8 cellular contexts compared by ENCODE assay signal in genomic region chr2:64454316-64455030, GRCh38. TPM values are rescaled to one million over a fixed set of nuclear protein-coding genes. Genes with fewer than 3 reads are reported as not detected.
DNase-seq lines count a peak whose midpoint lies in the region; ATAC-seq and TF ChIP-seq lines count a peak whose summit lies in the region.

No MANE protein-coding gene starts in this region.

- no peaks in the 10 kb centered on the region for H3K9me3 Mint-ChIP-seq in activated naive CD4-positive, alpha-beta T cell treated with anti-CD3 and anti-CD28 coated beads, Interleukin-2, amount 10 ng/mL, durations not matched to agents 7 days and 5 days

- H3K4me3 Mint-ChIP-seq in activated naive CD4-positive, alpha-beta T cell treated with anti-CD3 and anti-CD28 coated beads, Interleukin-2, amount 10 ng/mL, durations not matched to agents 7 days and 5 days: peak overlapping the region; percentile 72

- no peak for TF ChIP-seq CTCF in AG10803 (conservative IDR thresholded peaks at IDR 0.05; ENCODE audit: low read length)
- no peak for TF ChIP-seq CTCF in neutrophil (IDR thresholded peaks at IDR 0.05)
- no peak for TF ChIP-seq CTCF in tibial nerve (IDR thresholded peaks at IDR 0.05)

- CTCF ChIA-PET in activated naive CD4-positive, alpha-beta T cell treated with anti-CD3 and anti-CD28 coated beads, Interleukin-2, amount 10 ng/mL, durations not matched to agents 7 days and 5 days (lab: Charles Lee): interaction anchor here (1.4 to 2.2 kb wide), 2 partner anchors 34 kb away, joined by 3 to 10 read pairs; no protein-coding TSS in a partner anchor

- peak in 1 of 2 donors; percentile 14 for TF ChIP-seq POLR2A in tibial nerve (IDR thresholded peaks at IDR 0.05)

- 1% methylated on average over 51 of the region's 96 CpGs; no CpG with 5 or more reads in 1 of the 2 donors for WGBS in tibial nerve, 2 donors

- H3K27ac Mint-ChIP-seq in activated naive CD4-positive, alpha-beta T cell treated with anti-CD3 and anti-CD28 coated beads, Interleukin-2, amount 10 ng/mL, durations not matched to agents 7 days and 5 days: no peak overlapping the region

- peak; percentile 75 for ATAC-seq in GM18868 (IDR thresholded peaks at IDR 0.05; ENCODE audit: unreplicated experiment)
- peak; percentile 57 for ATAC-seq in HG03135 (IDR thresholded peaks at IDR 0.05; ENCODE audit: unreplicated experiment)

- DNase-seq in AG10803 (ENCODE audit: low read depth) (peak; percentile 15), RPMI8226 (peak; percentile 63), germinal center (ENCODE audit: low spot score) (peak; percentile 86), tibial nerve (ENCODE audit: low spot score in 2 of 2) (peak in 1 of 2 donors; percentile 26)
- DNase-seq in activated naive CD4-positive, alpha-beta T cell treated with anti-CD3 and anti-CD28 coated beads, Interleukin-2, amount 10 ng/mL, durations not matched to agents 7 days and 5 days: peak; percentile 68

- H3K4me1 ChIP-seq in neutrophil (ENCODE audit: control insufficient read depth in 1 of 2, insufficient read depth in 1 of 2, low read depth in 1 of 2, low read length in 1 of 2): peaks cover 22 to 23% of the 10 kb centered on the region in 2 experiments
- peaks cover 0 to 41% (median 6%) of the 10 kb centered on the region in 4 donors for H3K4me1 ChIP-seq in tibial nerve

- peak overlapping the region; percentile 46 for H3K4me3 ChIP-seq in AG10803 (ENCODE audit: low read length)
- H3K4me3 ChIP-seq in neutrophil (ENCODE audit: low read depth in 1 of 2, low read length in 1 of 2): peak overlapping the region; percentile 67 to 75
- H3K4me3 ChIP-seq in tibial nerve: peak overlapping the region; percentile 76 to 97 (median 95)

- peaks cover 12% of the 10 kb centered on the region for H3K36me3 ChIP-seq in neutrophil
- H3K36me3 ChIP-seq in tibial nerve: peaks cover 0 to 23% (median 6%) of the 10 kb centered on the region in 3 donors

- H3K4me1 Mint-ChIP-seq in activated naive CD4-positive, alpha-beta T cell treated with anti-CD3 and anti-CD28 coated beads, Interleukin-2, amount 10 ng/mL, durations not matched to agents 7 days and 5 days: peaks cover 12% of the 10 kb centered on the region

- H3K9me3 ChIP-seq in neutrophil (no peaks in the 10 kb centered on the region), tibial nerve (no peaks in the 10 kb centered on the region)

- H3K27me3 ChIP-seq in neutrophil: no peaks in the 10 kb centered on the region
- no peaks in the 10 kb centered on the region for H3K27me3 ChIP-seq in tibial nerve

- H3K27me3 Mint-ChIP-seq in activated naive CD4-positive, alpha-beta T cell treated with anti-CD3 and anti-CD28 coated beads, Interleukin-2, amount 10 ng/mL, durations not matched to agents 7 days and 5 days: peaks cover 51% of the 10 kb centered on the region

- no peak for TF ChIP-seq EP300 in tibial nerve (IDR thresholded peaks at IDR 0.05)

- H3K36me3 Mint-ChIP-seq in activated naive CD4-positive, alpha-beta T cell treated with anti-CD3 and anti-CD28 coated beads, Interleukin-2, amount 10 ng/mL, durations not matched to agents 7 days and 5 days: no peaks in the 10 kb centered on the region

- H3K27ac ChIP-seq in neutrophil: peak overlapping the region; percentile 86
- peak overlapping the region; percentile 93 to 98 (median 98) for H3K27ac ChIP-seq in tibial nerve

RNA-seq across cellular contexts. Expression of gene LGALSL, which starts 0.5 kb away (rescaled TPM):
- total RNA-seq in tibial nerve: 10 to 100 TPM; 13.8 to 33.4 (median 22.4) TPM
